17 cellular contexts compared by ENCODE assay signal in the genomic region with DNA sequence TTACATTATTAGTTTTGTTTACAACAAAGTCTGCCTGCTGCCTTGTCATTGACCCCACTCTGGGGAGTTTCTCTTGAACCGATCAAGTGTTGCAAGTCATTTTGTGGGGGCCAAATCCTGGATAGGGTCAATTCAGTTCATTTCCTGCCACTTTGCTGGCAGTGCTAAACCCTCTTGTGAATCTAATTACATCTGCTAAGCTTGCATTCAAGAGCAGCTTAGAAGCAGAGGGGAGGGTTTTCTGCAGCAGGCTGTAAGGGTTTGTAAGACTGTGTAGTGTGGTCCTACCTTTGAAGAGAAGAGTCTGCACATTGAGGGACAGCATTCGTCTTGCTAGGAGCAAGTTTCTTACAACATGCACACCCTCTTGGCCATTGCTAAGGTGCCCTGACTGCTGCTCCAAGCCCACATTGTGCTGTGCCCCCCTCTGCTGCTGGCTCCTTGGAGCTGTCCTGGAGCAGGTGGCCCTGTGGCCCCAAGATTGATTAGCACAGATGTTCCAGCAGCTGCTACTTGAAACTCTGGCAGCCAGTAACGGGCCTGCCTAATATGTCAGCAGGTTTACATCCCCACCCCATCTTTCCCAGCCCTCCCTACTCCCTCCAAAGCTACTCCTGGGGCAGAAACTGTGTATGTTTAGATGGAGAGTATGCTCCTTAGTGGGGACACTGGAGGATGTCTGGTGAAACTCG.
"Had no signal": no experiment of that assay in that cellular context is flagged by ENCODE, and none has a peak within 500 bp of the region (broad histone marks: within the 10 kb centered on the region; RNA-seq: fewer than 3 reads in every experiment).

No MANE protein-coding gene starts in this region.

- H3K36me3 Mint-ChIP-seq: activated naive CD4-positive, alpha-beta T cell treated with anti-CD3 and anti-CD28 coated beads, Interleukin-2, amount 50 U/mL, for 24 hours; brain; stimulated activated memory B cell treated with anti-CD40 and anti-IgM and Interleukin-4, amounts not matched to agents 10 μg/mL and 1 μg/mL and 100 μg/mL, for 72 hours had no signal

- ATAC-seq: activated CD4-positive, CD25-positive, alpha-beta regulatory T cell treated with anti-CD3 and anti-CD28 coated beads, Interleukin-2, amount 50 U/mL, for 24 hours; pancreas; psoas muscle; right cardiac atrium; stimulated activated memory B cell treated with anti-CD40 and anti-IgM and Interleukin-4, amounts not matched to agents 10 μg/mL and 1 μg/mL and 100 μg/mL, for 72 hours had no signal

- H3K9me3 Mint-ChIP-seq: activated CD4-positive, alpha-beta memory T cell treated with anti-CD3 and anti-CD28 coated beads, Interleukin-2, amount 10 ng/mL, durations not matched to agents 7 days and 5 days; activated CD4-positive, alpha-beta T cell treated with anti-CD3 and anti-CD28 coated beads, Interleukin-2, amount 10 ng/mL, durations not matched to agents 24 days and 14 days; activated naive CD4-positive, alpha-beta T cell treated with anti-CD3 and anti-CD28 coated beads, Interleukin-2, amount 50 U/mL, for 24 hours; brain; nephron; stimulated activated memory B cell treated with anti-CD40 and anti-IgM and Interleukin-4, amounts not matched to agents 10 μg/mL and 1 μg/mL and 100 μg/mL, for 72 hours had no signal

- DNase-seq: activated CD4-positive, alpha-beta memory T cell treated with anti-CD3 and anti-CD28 coated beads, Interleukin-2, amount 10 ng/mL, durations not matched to agents 7 days and 5 days; activated CD4-positive, alpha-beta T cell treated with anti-CD3 and anti-CD28 coated beads, Interleukin-2, amount 10 ng/mL, durations not matched to agents 24 days and 14 days; activated gamma-delta T cell treated with Interleukin-2 at 50 U/mL for 16 hours; aorta; effector memory CD4-positive, alpha-beta T cell; esophagus squamous epithelium; midbrain; pancreas; psoas muscle; right cardiac atrium; stimulated activated CD4-positive, alpha-beta T cell treated with anti-CD3 and anti-CD28 coated beads, Interleukin-1b, Interleukin-23, amount 100 ng/mL, for 48 hours; stomach had no signal

- H3K4me3 Mint-ChIP-seq: activated CD4-positive, alpha-beta memory T cell treated with anti-CD3 and anti-CD28 coated beads, Interleukin-2, amount 10 ng/mL, durations not matched to agents 7 days and 5 days; activated CD4-positive, alpha-beta T cell treated with anti-CD3 and anti-CD28 coated beads, Interleukin-2, amount 10 ng/mL, durations not matched to agents 24 days and 14 days; activated naive CD4-positive, alpha-beta T cell treated with anti-CD3 and anti-CD28 coated beads, Interleukin-2, amount 50 U/mL, for 24 hours; brain; nephron; stimulated activated memory B cell treated with anti-CD40 and anti-IgM and Interleukin-4, amounts not matched to agents 10 μg/mL and 1 μg/mL and 100 μg/mL, for 72 hours had no signal

- H3K4me1 Mint-ChIP-seq: activated CD4-positive, alpha-beta memory T cell treated with anti-CD3 and anti-CD28 coated beads, Interleukin-2, amount 10 ng/mL, durations not matched to agents 7 days and 5 days; activated CD4-positive, alpha-beta T cell treated with anti-CD3 and anti-CD28 coated beads, Interleukin-2, amount 10 ng/mL, durations not matched to agents 24 days and 14 days; brain; nephron; stimulated activated memory B cell treated with anti-CD40 and anti-IgM and Interleukin-4, amounts not matched to agents 10 μg/mL and 1 μg/mL and 100 μg/mL, for 72 hours had no signal

- H3K27ac Mint-ChIP-seq: activated CD4-positive, alpha-beta memory T cell treated with anti-CD3 and anti-CD28 coated beads, Interleukin-2, amount 10 ng/mL, durations not matched to agents 7 days and 5 days; activated CD4-positive, alpha-beta T cell treated with anti-CD3 and anti-CD28 coated beads, Interleukin-2, amount 10 ng/mL, durations not matched to agents 24 days and 14 days; activated naive CD4-positive, alpha-beta T cell treated with anti-CD3 and anti-CD28 coated beads, Interleukin-2, amount 50 U/mL, for 24 hours; brain; nephron; stimulated activated memory B cell treated with anti-CD40 and anti-IgM and Interleukin-4, amounts not matched to agents 10 μg/mL and 1 μg/mL and 100 μg/mL, for 72 hours had no signal
